Comparison of ENCODE assay signal across 1 cellular context in genomic region chr13:26719356-26719945, GRCh38.
TF ChIP-seq lines count a peak whose summit lies in the region.

No MANE protein-coding gene starts in this region.

TF ChIP-seq in HCT116, 20 proteins besides CTCF, POLR2A, EP300 and RAD21 (continued from another document):
- TF ChIP-seq YY1 (IDR thresholded peaks at IDR 0.05; ENCODE audit: extremely low read depth, insufficient replicate concordance, low read depth, low read length): no peak
